26 cellular contexts compared by ENCODE assay signal in the genomic region with DNA sequence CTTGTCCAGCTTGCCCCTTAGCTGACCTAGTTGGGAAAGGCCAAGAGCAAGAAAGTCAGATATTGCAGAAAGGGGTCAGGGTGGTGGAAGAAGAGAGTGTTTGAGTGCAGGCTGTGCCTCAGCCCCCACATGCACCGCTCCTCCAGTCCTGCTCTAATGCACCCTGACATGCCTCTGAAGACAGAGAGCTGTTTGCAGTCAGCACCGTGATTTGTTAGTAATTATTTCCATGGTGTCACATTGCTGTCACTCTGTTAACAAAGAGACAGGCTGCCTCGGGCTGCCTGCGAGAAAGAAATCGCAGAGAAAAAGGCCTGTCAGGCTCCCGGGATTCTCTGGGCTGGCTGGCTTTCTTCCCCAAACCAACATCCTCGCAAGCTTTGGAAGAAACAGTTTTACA. TPM values are rescaled to one million over a fixed set of nuclear protein-coding genes. Genes with fewer than 3 reads are reported as not detected.
DNase-seq lines count a peak whose midpoint lies in the region; ATAC-seq and TF ChIP-seq lines count a peak whose summit lies in the region.
"Had no signal": no experiment of that assay in that cellular context is flagged by ENCODE, and none has a peak within 500 bp of the region (broad histone marks: within the 10 kb centered on the region; RNA-seq: fewer than 3 reads in every experiment).

No MANE protein-coding gene starts in this region.

- H3K27me3 ChIP-seq in cardiac muscle cell (no peaks in the 10 kb centered on the region), hepatocyte (no peaks in the 10 kb centered on the region), breast epithelium (no peaks in the 10 kb centered on the region)
- H3K27me3 ChIP-seq: BLaER1 treated with 17β-estradiol and CSF1 and Interleukin-3, amounts not matched to agents 10 nM and 100 nM; MG63 had no signal

- H3K27ac ChIP-seq in cardiac muscle cell = peak overlapping the region; percentile 22
- H3K27ac ChIP-seq in hepatocyte = peak overlapping the region; percentile 43
- H3K27ac ChIP-seq in breast epithelium = no peak overlapping the region
- H3K27ac ChIP-seq: A549; BLaER1 treated with 17β-estradiol and CSF1 and Interleukin-3, amounts not matched to agents 10 nM and 100 nM; RWPE1 had no signal

- H3K4me1 ChIP-seq in cardiac muscle cell (ENCODE audit: low read depth) (peaks cover 22% of the 10 kb centered on the region), hepatocyte (ENCODE audit: insufficient read depth) (no peaks in the 10 kb centered on the region), breast epithelium (no peaks in the 10 kb centered on the region)
- H3K4me1 ChIP-seq: A549 had no signal

- H2AFZ ChIP-seq in hepatocyte = no peak overlapping the region

- 83% methylated on average over 7 of the region's 7 CpGs for WGBS in hepatocyte (ENCODE audit: low lambda C conversion rate, missing lambda C conversion rate)

- peaks cover 49% of the 10 kb centered on the region for H3K4me1 Mint-ChIP-seq in neural crest cell

- intact Hi-C loops in left ventricle myocardium superior (cut with micrococcal nuclease) = no loop called here
- intact Hi-C loops in breast epithelium (cut with DNase I; ENCODE audit: low total_unique reads) = no loop called here

- no peaks in the 10 kb centered on the region for H3K9me2 ChIP-seq in hepatocyte (replicated peaks; ENCODE audit: insufficient read depth)

- H3K27ac Mint-ChIP-seq in neural crest cell (ENCODE audit: unreplicated experiment) = peak overlapping the region; percentile 71
- H3K27ac Mint-ChIP-seq: CD4-positive, alpha-beta T cell had no signal

- H3K36me3 ChIP-seq in cardiac muscle cell (peaks cover 5% of the 10 kb centered on the region), hepatocyte (replicated peaks; ENCODE audit: insufficient read depth, low read depth) (no peaks in the 10 kb centered on the region), breast epithelium (no peaks in the 10 kb centered on the region)

- H4K20me1 ChIP-seq in hepatocyte (ENCODE audit: insufficient read depth, poor library complexity, severe bottlenecking) = no peaks in the 10 kb centered on the region

- no peak for ATAC-seq in left ventricle myocardium superior
- ATAC-seq in GM21390 (IDR thresholded peaks at IDR 0.05; ENCODE audit: unreplicated experiment) = no peak
- ATAC-seq in GM18502 (IDR thresholded peaks at IDR 0.05; ENCODE audit: poor library complexity, unreplicated experiment) = no peak
- ATAC-seq: A549, HCT116 had no signal

- H3K9me3 ChIP-seq in cardiac muscle cell (ENCODE audit: low read depth) = no peaks in the 10 kb centered on the region
- H3K9me3 ChIP-seq in hepatocyte (ENCODE audit: low read depth) = no peaks in the 10 kb centered on the region
- H3K9me3 ChIP-seq in breast epithelium = no peaks in the 10 kb centered on the region
- H3K9me3 ChIP-seq: A549; BLaER1 treated with 17β-estradiol and CSF1 and Interleukin-3, amounts not matched to agents 10 nM and 100 nM; MG63 had no signal

- no peak overlapping the region for H3K4me3 ChIP-seq in cardiac muscle cell
- H3K4me3 ChIP-seq in hepatocyte = no peak overlapping the region
- no peak overlapping the region for H3K4me3 ChIP-seq in breast epithelium
- H3K4me3 ChIP-seq: A549; BLaER1 treated with 17β-estradiol and CSF1 and Interleukin-3, amounts not matched to agents 10 nM and 100 nM; MG63 had no signal

- H3K4me3 Mint-ChIP-seq in neural crest cell = peak overlapping the region; percentile 25
- H3K4me3 Mint-ChIP-seq: CD4-positive, alpha-beta T cell had no signal

- no peak for TF ChIP-seq POLR2A in breast epithelium (IDR thresholded peaks at IDR 0.05)

- H3K36me3 Mint-ChIP-seq in neural crest cell (ENCODE audit: low read depth) = peaks cover 8% of the 10 kb centered on the region

- TF ChIP-seq CTCF in cardiac muscle cell (IDR thresholded peaks at IDR 0.05; ENCODE audit: low read depth, low read length) (no peak), hepatocyte (IDR thresholded peaks at IDR 0.05; ENCODE audit: poor library complexity) (no peak), neural crest cell (conservative IDR thresholded peaks at IDR 0.05) (no peak), breast epithelium (IDR thresholded peaks at IDR 0.05) (no peak)

- H3K79me2 ChIP-seq in hepatocyte = no peaks in the 10 kb centered on the region

- DNase-seq in cardiac muscle cell (ENCODE audit: low read depth in 1 of 2, low spot score in 1 of 2) (no peak), left ventricle myocardium superior (no peak), hepatocyte (ENCODE audit: low spot score) (no peak), neural crest cell (ENCODE audit: low read depth, low spot score) (no peak), retina (peak; percentile 55), breast epithelium (ENCODE audit: low spot score in 2 of 2) (no peak)
- DNase-seq: AML-193; CD4-positive, alpha-beta T cell; DMS53; GOT3; IMR-90; KG1; MG63; NCI-H1105 treated with DMSO at 0.1 percent for 48 hours; NCI-H1694; NCI-H2029 treated with DMSO at 0.1 percent for 48 hours; NCI-H446 treated with DMSO at 0.1 percent for 48 hours; NCI-H526; NCI-H82; SHP77 had no signal

- no peaks in the 10 kb centered on the region for H3K9me3 Mint-ChIP-seq in neural crest cell
- H3K9me3 Mint-ChIP-seq: CD4-positive, alpha-beta T cell had no signal

- H3K4me2 ChIP-seq in hepatocyte = no peak overlapping the region
- H3K4me2 ChIP-seq: A549; BLaER1 treated with 17β-estradiol and CSF1 and Interleukin-3, amounts not matched to agents 10 nM and 100 nM had no signal

- no peaks in the 10 kb centered on the region for H3K27me3 Mint-ChIP-seq in neural crest cell (ENCODE audit: low read depth)
- H3K27me3 Mint-ChIP-seq: CD4-positive, alpha-beta T cell had no signal

RNA-seq across cellular contexts. Expression of gene ERI3, which starts 58.3 kb away (rescaled TPM):
- total RNA-seq in cardiac muscle cell = 92.1 and 111 TPM in 2 replicates
- polyA plus RNA-seq in cardiac muscle cell = 151 and 152 TPM in 2 replicates
- 52.6 TPM for total RNA-seq in left ventricle myocardium superior
- 51.3 and 59.4 TPM in 2 replicates for total RNA-seq in hepatocyte
- polyA plus RNA-seq in hepatocyte = 93.2 and 104 TPM in 2 replicates
- 81.9 and 83.3 TPM in 2 replicates for total RNA-seq in neural crest cell
- 10 to 100 TPM; 35.8 to 49.2 (median 41.1) TPM for total RNA-seq in breast epithelium

Comparison
In these comparisons a context has a peak if more than half of its experiments do, and no peak if none do; other contexts are left out.
1. H3K27ac ChIP-seq: peak in cardiac muscle cell (single experiment) and hepatocyte (single experiment); none in breast epithelium (0 of 2).